9 cellular contexts compared by ENCODE assay signal in the genomic region with DNA sequence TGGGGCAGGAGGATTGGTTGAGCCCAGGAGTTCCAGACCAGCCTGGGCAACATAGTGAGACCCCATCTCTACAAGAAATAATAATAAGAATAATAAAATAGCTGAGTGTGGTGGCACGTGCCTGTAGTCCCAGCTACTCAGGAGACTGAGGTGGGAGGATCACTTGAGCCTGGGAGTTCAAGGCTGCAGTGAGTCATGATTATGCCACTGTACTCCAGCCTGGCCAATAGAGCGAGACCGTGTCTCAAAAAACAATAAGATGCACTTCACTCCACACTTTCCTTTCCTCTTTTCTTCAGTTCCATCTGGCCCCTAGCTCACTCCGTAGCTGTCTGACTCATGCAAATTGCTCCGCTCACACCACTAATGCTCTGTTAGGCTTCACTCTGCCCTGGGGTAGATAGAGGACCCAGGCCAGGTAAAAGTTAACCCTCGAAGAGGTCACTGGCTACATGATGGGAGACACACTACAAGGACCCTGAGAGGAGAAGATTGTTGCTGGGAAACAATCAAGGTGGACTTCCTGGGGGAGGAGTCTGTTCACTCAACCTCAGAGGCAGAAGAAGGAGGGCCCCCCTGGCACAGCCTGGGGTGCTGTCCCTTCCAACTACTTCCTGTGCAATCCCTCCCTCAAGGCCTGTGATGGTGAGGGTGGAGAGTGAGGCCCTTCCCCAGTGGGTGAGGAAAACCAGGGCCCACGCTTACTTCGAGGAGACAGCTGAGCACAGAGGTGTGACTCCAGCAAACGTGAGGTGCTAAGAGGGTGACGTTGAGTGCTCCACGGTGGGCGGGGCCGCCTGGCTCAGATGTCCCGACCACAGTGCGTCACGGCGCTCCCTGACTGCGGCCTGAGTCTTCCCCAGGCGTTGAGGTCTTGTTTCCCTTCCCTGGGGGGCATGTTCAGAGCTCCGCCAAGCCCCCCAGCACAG. TPM values are rescaled to one million over a fixed set of nuclear protein-coding genes. Genes with fewer than 3 reads are reported as not detected.
DNase-seq lines count a peak whose midpoint lies in the region; ATAC-seq and TF ChIP-seq lines count a peak whose summit lies in the region.
"Had no signal": no experiment of that assay in that cellular context is flagged by ENCODE, and none has a peak within 500 bp of the region (broad histone marks: within the 10 kb centered on the region; RNA-seq: fewer than 3 reads in every experiment).

No MANE protein-coding gene starts in this region.

- peak overlapping the region; percentile 85 to 97 for H3K27ac Mint-ChIP-seq in effector memory CD8-positive, alpha-beta T cell

- TF ChIP-seq EP300 in upper lobe of left lung (IDR thresholded peaks at IDR 0.05): no peak

- H3K4me3 Mint-ChIP-seq in effector memory CD8-positive, alpha-beta T cell: peak overlapping the region; percentile 60 to 62

- ATAC-seq in GM18511 (IDR thresholded peaks at IDR 0.05; ENCODE audit: unreplicated experiment) (peak; percentile 57), HG02678 (IDR thresholded peaks at IDR 0.05; ENCODE audit: unreplicated experiment) (peak; percentile 40), upper lobe of left lung (ENCODE audit: low FRiP score in 2 of 2) (peak; percentile 41 to 58)
- peak; percentile 95 for ATAC-seq in effector memory CD8-positive, alpha-beta T cell (replicated peaks)

- H3K27me3 ChIP-seq in upper lobe of left lung: no peaks in the 10 kb centered on the region

- no peaks in the 10 kb centered on the region for H3K9me3 Mint-ChIP-seq in effector memory CD8-positive, alpha-beta T cell

- WGBS in upper lobe of left lung, 2 donors: 60 to 63% methylated on average over 15 to 20 of the region's 20 CpGs

- H3K36me3 Mint-ChIP-seq in effector memory CD8-positive, alpha-beta T cell (ENCODE audit: insufficient read depth): peaks cover 10% of the 10 kb centered on the region

- H3K9me3 ChIP-seq in upper lobe of left lung: no peaks in the 10 kb centered on the region

- peaks cover 27 to 30% of the 10 kb centered on the region in 2 donors for H3K4me1 Mint-ChIP-seq in effector memory CD8-positive, alpha-beta T cell (ENCODE audit: low read depth in 2 of 2)

- H3K36me3 ChIP-seq in upper lobe of left lung: no peaks in the 10 kb centered on the region

- H3K27me3 Mint-ChIP-seq in effector memory CD8-positive, alpha-beta T cell: no peaks in the 10 kb centered on the region

- H3K4me1 ChIP-seq in upper lobe of left lung: peaks cover 10 to 21% (median 15%) of the 10 kb centered on the region in 4 donors

- no peak for TF ChIP-seq CTCF in upper lobe of left lung (IDR thresholded peaks at IDR 0.05)

- H3K27ac ChIP-seq in upper lobe of left lung: peak overlapping the region in 1 of 4 donors; percentile 4

- peak in 1 of 4 donors; percentile 20 for TF ChIP-seq POLR2A in upper lobe of left lung (IDR thresholded peaks at IDR 0.05)

- no peak overlapping the region for H3K4me3 ChIP-seq in upper lobe of left lung

- DNase-seq in SIG-M5 treated with dmso at 0.1 percent for 504 hours (lab: John Stamatoyannopoulos, UW; ENCODE audit: unreplicated experiment) (peak; percentile 93), upper lobe of left lung (peak; percentile 58 to 87), NCI-H774 (lab: John Stamatoyannopoulos, UW) (no peak), NCI-H2196 (lab: John Stamatoyannopoulos, UW; ENCODE audit: unreplicated experiment) (no peak), KG1 (lab: John Stamatoyannopoulos, UW) (no peak)
- peak; percentile 74 to 85 (median 74) for DNase-seq in effector memory CD8-positive, alpha-beta T cell

RNA-seq across cellular contexts. Expression of a gene that starts 8.8 kb away (rescaled TPM):
- total RNA-seq in upper lobe of left lung: 10 to 100 TPM in 2 of 6 donors, 1 to 10 TPM in 4; 6.3 to 11.6 (median 8.4) TPM

RNA-seq across cellular contexts. Expression of a gene that starts 19.9 kb away (rescaled TPM):
- 1 to 10 TPM in 2 of 6 donors, under 1 TPM in 3, not detected in 1; 0.54 to 1.5 (median 0.76) TPM for total RNA-seq in upper lobe of left lung
- total RNA-seq: RPMI7951 had no signal

RNA-seq across cellular contexts. Expression of a gene that starts 40.4 kb away (rescaled TPM):
- 10 to 100 TPM in 5 of 6 donors, 1 to 10 TPM in 1; 5.8 to 31.4 (median 12.6) TPM for total RNA-seq in upper lobe of left lung
- total RNA-seq: RPMI7951 had no signal

RNA-seq across cellular contexts. Expression of a gene that starts 57.9 kb away (rescaled TPM):
- total RNA-seq in upper lobe of left lung: 100 to 1,000 TPM in 1 of 6 donors, 10 to 100 TPM in 5; 51.1 to 120 (median 74.1) TPM
- total RNA-seq: RPMI7951 had no signal

Comparison
In these comparisons a context has a peak if more than half of its experiments do, and no peak if none do; other contexts are left out.
1. ATAC-seq: peak in every context shown above with its lines; median percentile 95 in effector memory CD8-positive, alpha-beta T cell; 57 in GM18511; 50 in upper lobe of left lung; 40 in HG02678.
2. DNase-seq: peak in SIG-M5 treated with dmso at 0.1 percent for 504 hours (single experiment), effector memory CD8-positive, alpha-beta T cell (3 of 3) and upper lobe of left lung (2 of 2); none in NCI-H774 (single experiment), NCI-H2196 (single experiment) and KG1 (single experiment).